ENCODE assay signal across 8 cellular contexts in genomic region chr1:202009326-202010031, GRCh38. TPM values are rescaled to one million over a fixed set of nuclear protein-coding genes. Genes with fewer than 3 reads are reported as not detected.
DNase-seq lines count a peak whose midpoint lies in the region; ATAC-seq and TF ChIP-seq lines count a peak whose summit lies in the region.

No MANE protein-coding gene starts in this region.

- intact Hi-C loops in left cardiac atrium (cut with DNase I) (loop anchor here (2.0 kb wide), 1 partner anchor 109 kb away; no protein-coding TSS in a partner anchor), psoas muscle (cut with DNase I) (loop anchor here (1.0 to 5.0 kb wide), 2 partner anchors 113 to 126 kb away; partner anchors contain the start of gene GPR37L1 (in 1 of the 2)), vagina (cut with DNase I) (loop anchor here (5.0 kb wide), 1 partner anchor 123 kb away; no protein-coding TSS in a partner anchor)

- H3K9ac ChIP-seq in adipocyte (ENCODE audit: low read length): no peak overlapping the region

- DNase-seq in BE2C: peak; percentile 82
- peak; percentile 68 for DNase-seq in NB4 (ENCODE audit: low read depth)
- DNase-seq in SKM-1 (lab: John Stamatoyannopoulos, UW; ENCODE audit: unreplicated experiment): peak; percentile 73
- DNase-seq in adipocyte (ENCODE audit: low read depth): peak; percentile 93
- peak; percentile 71 for DNase-seq in left cardiac atrium
- DNase-seq in psoas muscle: peak; percentile 44 to 64
- DNase-seq in vagina (ENCODE audit: extremely low spot score in 2 of 2): no peak

- peak; percentile 46 for ATAC-seq in GM19452 (IDR thresholded peaks at IDR 0.05; ENCODE audit: unreplicated experiment)
- peak; percentile 74 to 78 for ATAC-seq in left cardiac atrium
- ATAC-seq in psoas muscle: peak; percentile 59 to 86 (median 74)

- H3K27me3 ChIP-seq in BE2C: no peaks in the 10 kb centered on the region
- H3K27me3 ChIP-seq in adipocyte (replicated peaks; ENCODE audit: control insufficient read depth, insufficient read depth, low read length): peaks cover 7% of the 10 kb centered on the region
- no peaks in the 10 kb centered on the region for H3K27me3 ChIP-seq in psoas muscle (ENCODE audit: insufficient read depth in 3 of 3, low read length in 2 of 3)
- no peaks in the 10 kb centered on the region for H3K27me3 ChIP-seq in vagina

- 15 to 23% (median 17%) methylated on average over 10 to 11 of the region's 11 CpGs for WGBS in psoas muscle, 3 donors

- H3K4me3 ChIP-seq in BE2C (ENCODE audit: low read depth, low read length) (no peak overlapping the region), NB4 (ENCODE audit: low read depth, low read length) (no peak overlapping the region), adipocyte (ENCODE audit: low read length) (no peak overlapping the region), psoas muscle (no peak overlapping the region), vagina (peak overlapping the region in 1 of 2 donors; percentile 0)

- peaks cover 15% of the 10 kb centered on the region for H3K36me3 ChIP-seq in BE2C
- H3K36me3 ChIP-seq in adipocyte (ENCODE audit: control insufficient read depth, insufficient read depth, low read length, severe bottlenecking): peaks cover 10% of the 10 kb centered on the region
- peaks cover 2 to 27% of the 10 kb centered on the region in 2 donors for H3K36me3 ChIP-seq in psoas muscle (ENCODE audit: insufficient read depth in 1 of 2, low read depth in 1 of 2)
- H3K36me3 ChIP-seq in vagina: peaks cover 0 to 12% of the 10 kb centered on the region in 2 donors

- TF ChIP-seq POLR2A in NB4 (IDR thresholded peaks at IDR 0.05; ENCODE audit: extremely low read depth, insufficient read length) (no peak), vagina (IDR thresholded peaks at IDR 0.05) (no peak)

- H3K27ac ChIP-seq in psoas muscle (no peak overlapping the region), vagina (peak overlapping the region; percentile 54)

- no peaks in the 10 kb centered on the region for H3K9me3 ChIP-seq in BE2C
- no peaks in the 10 kb centered on the region for H3K9me3 ChIP-seq in adipocyte (ENCODE audit: control insufficient read depth, low read length)
- H3K9me3 ChIP-seq in psoas muscle: no peaks in the 10 kb centered on the region
- no peaks in the 10 kb centered on the region for H3K9me3 ChIP-seq in vagina

- peak; percentile 92 for TF ChIP-seq CTCF in BE2C (IDR thresholded peaks at IDR 0.05; ENCODE audit: low read depth, low read length)
- peak; percentile 84 for TF ChIP-seq CTCF in NB4 (IDR thresholded peaks at IDR 0.05; ENCODE audit: low read depth, low read length)
- TF ChIP-seq CTCF in psoas muscle (IDR thresholded peaks at IDR 0.05): peak; percentile 80
- peak; percentile 61 to 82 (median 68) for TF ChIP-seq CTCF in vagina (IDR thresholded peaks at IDR 0.05)

- H3K4me1 ChIP-seq in BE2C (no peaks in the 10 kb centered on the region; the same call in 1 of the 2 replicates), adipocyte (ENCODE audit: control insufficient read depth, insufficient read depth, low read length) (peaks cover 15% of the 10 kb centered on the region), psoas muscle (no peaks in the 10 kb centered on the region), vagina (peaks cover 28% of the 10 kb centered on the region)

RNA-seq across cellular contexts. Expression of gene ELF3, which starts 0.9 kb away (rescaled TPM):
- not detected for polyA plus RNA-seq in BE2C (2012; ENCODE audit: insufficient read depth, insufficient read length, low read depth)
- total RNA-seq in left cardiac atrium (1 to 10 TPM in 1 of 2 donors, under 1 TPM in 1; 0.59 to 8.5 TPM), psoas muscle (1 to 10 TPM in 1 of 4 donors, under 1 TPM in 3; 0.22 to 1.4 (median 0.50) TPM), vagina (287 TPM)
- under 1 TPM; 0.21 to 0.42 (median 0.25) TPM for polyA plus RNA-seq in psoas muscle

RNA-seq across cellular contexts. Expression of gene RNPEP, which starts 27.0 kb away (rescaled TPM):
- 49.1 TPM for polyA plus RNA-seq in BE2C (2012; ENCODE audit: insufficient read depth, insufficient read length, low read depth)
- 10 to 100 TPM; 22.6 to 25.2 TPM for total RNA-seq in left cardiac atrium
- total RNA-seq in psoas muscle: 10 to 100 TPM; 12.8 to 18.7 (median 14.6) TPM
- polyA plus RNA-seq in psoas muscle: 10 to 100 TPM in 1 of 3 donors, 1 to 10 TPM in 2; 6.2 to 16.9 (median 9.7) TPM
- 97.7 TPM for total RNA-seq in vagina

RNA-seq across cellular contexts. Expression of gene TIMM17A, which starts 54.2 kb away (rescaled TPM):
- 172 TPM for polyA plus RNA-seq in BE2C (2012; ENCODE audit: insufficient read depth, insufficient read length, low read depth)
- 10 to 100 TPM; 64.7 to 94.4 TPM for total RNA-seq in left cardiac atrium
- total RNA-seq in psoas muscle: 100 to 1,000 TPM in 1 of 4 donors, 10 to 100 TPM in 3; 45.4 to 132 (median 68.4) TPM
- 100 to 1,000 TPM in 2 of 3 donors, 10 to 100 TPM in 1; 79.6 to 176 (median 163) TPM for polyA plus RNA-seq in psoas muscle
- 18.9 TPM for total RNA-seq in vagina

Comparison
In these comparisons a context has a peak if more than half of its experiments do, and no peak if none do; other contexts are left out.
1. DNase-seq: peak in BE2C (single experiment), NB4 (single experiment), SKM-1 (single experiment), adipocyte (single experiment), left cardiac atrium (single experiment) and psoas muscle (2 of 2); none in vagina (0 of 2).
2. RNA of gene ELF3, which starts 0.9 kb away (total RNA-seq): 287 TPM in vagina (single experiment); 0.59 to 8.5 TPM in left cardiac atrium and 0.22 to 1.4 TPM in psoas muscle; every median in the first group is over 10 times any median in the second.
3. Peak in every context shown above with its lines, with median percentiles within 50 percentile points of each other: CTCF ChIP-seq and ATAC-seq.